Comparison of ENCODE assay signal across 12 cellular contexts in genomic region chr4:103424853-103425252, GRCh38.
DNase-seq lines count a peak whose midpoint lies in the region; ATAC-seq, FAIRE-seq and TF ChIP-seq lines count a peak whose summit lies in the region.
"Had no signal": no experiment of that assay in that cellular context is flagged by ENCODE, and none has a peak within 500 bp of the region (broad histone marks: within the 10 kb centered on the region; RNA-seq: fewer than 3 reads in every experiment).

No MANE protein-coding gene starts in this region.

- no peaks in the 10 kb centered on the region for H3K27me3 ChIP-seq in H9 (ENCODE audit: insufficient read depth, low read length)
- H3K27me3 ChIP-seq in H1 (replicated peaks in 1 of 4; ENCODE audit: control insufficient read depth in 3 of 4, extremely low read depth in 1 of 4, insufficient read depth in 3 of 4, low read length in 3 of 4) = no peaks in the 10 kb centered on the region
- H3K27me3 ChIP-seq: gastroesophageal sphincter had no signal

- no peak overlapping the region for H4K91ac ChIP-seq in H9 (ENCODE audit: insufficient read length, low read depth, low read length)
- H4K91ac ChIP-seq in H1 (replicated peaks; ENCODE audit: insufficient read length, low read length) = no peak overlapping the region

- TF ChIP-seq EP300 in H1 (IDR thresholded peaks at IDR 0.05; ENCODE audit: borderline replicate concordance in 1 of 2, low read depth in 2 of 2, low read length in 2 of 2) = no peak

- TF ChIP-seq CTCF in H9 (conservative IDR thresholded peaks at IDR 0.05) (no peak), H1 (IDR thresholded peaks at IDR 0.05; ENCODE audit: control extremely low read depth in 1 of 3, insufficient read depth in 1 of 3, low read depth in 1 of 3, low read length in 3 of 3) (no peak)

- H3K36me3 Mint-ChIP-seq in H9 (ENCODE audit: insufficient read depth in 1 of 3, low read depth in 3 of 3) = peaks cover 10 to 15% (median 12%) of the 10 kb centered on the region in 3 experiments
- H3K36me3 Mint-ChIP-seq: CD8-positive, alpha-beta memory T cell had no signal

- H3K27ac ChIP-seq in H9 (ENCODE audit: insufficient read length, low read depth, low read length) (no peak overlapping the region), H1 (ENCODE audit: low read depth, low read length) (no peak overlapping the region)
- H3K27ac ChIP-seq: gastroesophageal sphincter had no signal

- H3K9me3 ChIP-seq in H9 (ENCODE audit: control insufficient read depth, low read depth, low read length) (no peaks in the 10 kb centered on the region), H1 (ENCODE audit: insufficient read depth in 2 of 2, low read depth in 1 of 2, low read length in 1 of 2) (no peaks in the 10 kb centered on the region; a peak in 1 of 4 replicates)
- H3K9me3 ChIP-seq: gastroesophageal sphincter had no signal

- H3K27me3 Mint-ChIP-seq in H9 (ENCODE audit: low read depth) = peaks cover under 1% of the 10 kb centered on the region; the same call in 1 of the 2 replicates
- H3K27me3 Mint-ChIP-seq: CD8-positive, alpha-beta memory T cell had no signal

- H3K36me3 ChIP-seq in H1 (ENCODE audit: control insufficient read depth in 2 of 4, insufficient read depth in 4 of 4, low read length in 3 of 4) = no peaks in the 10 kb centered on the region
- H3K36me3 ChIP-seq: gastroesophageal sphincter had no signal

- FAIRE-seq in H1 (lab: Jason Lieb, UNC) = no peak

- H2BK5ac ChIP-seq in H9 (ENCODE audit: insufficient read length, low read length) (no peak overlapping the region), H1 (ENCODE audit: low read depth, low read length) (no peak overlapping the region)

- H3K4me2 ChIP-seq in H9 (ENCODE audit: insufficient read depth, insufficient read length, low read length) (peak overlapping the region; percentile 42), H1 (ENCODE audit: insufficient read depth in 1 of 2, low read depth in 2 of 2, low read length in 2 of 2) (peak overlapping the region; percentile 48 to 49)

- H3K9ac ChIP-seq in H9 (ENCODE audit: extremely low read depth, insufficient read length, low read length) (no peak overlapping the region), H1 (replicated peaks in 1 of 4; ENCODE audit: extremely low read depth in 1 of 4, low read depth in 3 of 4, low read length in 3 of 4) (no peak overlapping the region)

- H2BK20ac ChIP-seq in H9 (ENCODE audit: low read depth, low read length, poor library complexity, severe bottlenecking) = no peak overlapping the region
- H2BK20ac ChIP-seq in H1 (ENCODE audit: low read length) = no peak overlapping the region

- no peak overlapping the region for H3K4ac ChIP-seq in H9 (ENCODE audit: low read depth, low read length)
- H3K4ac ChIP-seq in H1 (replicated peaks; ENCODE audit: insufficient read length, low read depth, low read length) = no peak overlapping the region

- H4K8ac ChIP-seq in H9 (replicated peaks; ENCODE audit: insufficient read length, low read depth, low read length) (no peak overlapping the region), H1 (ENCODE audit: extremely low read depth, insufficient read depth, low read length) (no peak overlapping the region)

- no peak overlapping the region for H2AFZ ChIP-seq in H9 (ENCODE audit: low read length)
- no peak overlapping the region for H2AFZ ChIP-seq in H1 (ENCODE audit: low read length)

- H3K14ac ChIP-seq in H9 (ENCODE audit: insufficient read depth, low read length) (no peak overlapping the region), H1 (ENCODE audit: insufficient read length) (no peak overlapping the region)

- no peak overlapping the region for H3T11ph ChIP-seq in H9 (ENCODE audit: low read length)

- H3K56ac ChIP-seq in H9 (ENCODE audit: insufficient read length, low read depth, low read length) (no peak overlapping the region), H1 (replicated peaks; ENCODE audit: insufficient read length, low read depth, low read length) (no peak overlapping the region)

- CTCF ChIA-PET in H1 (lab: Charles Lee; ENCODE audit: partially characterized antibody) = interaction anchor here (0.6 kb wide), 1 partner anchor 142 kb away, joined by 3 read pairs; no protein-coding TSS in a partner anchor

- no peaks in the 10 kb centered on the region for H4K20me1 ChIP-seq in H9 (ENCODE audit: control insufficient read depth, insufficient read depth, insufficient read length)
- H4K20me1 ChIP-seq in H1 (replicated peaks in 1 of 2; ENCODE audit: control insufficient read depth in 1 of 2, insufficient read depth in 2 of 2, low read length in 2 of 2) = no peaks in the 10 kb centered on the region

- ATAC-seq in GM18868 (IDR thresholded peaks at IDR 0.05; ENCODE audit: unreplicated experiment) = no peak
- ATAC-seq in GM18505 (IDR thresholded peaks at IDR 0.05; ENCODE audit: unreplicated experiment) = no peak
- ATAC-seq: gastroesophageal sphincter, left colon had no signal

- TF ChIP-seq RAD21 in H1 (IDR thresholded peaks at IDR 0.05 in 1 of 2, conservative IDR thresholded peaks at IDR 0.05 in 1 of 2; ENCODE audit: low read depth in 2 of 2, low read length in 2 of 2) = no peak

- H4K5ac ChIP-seq in H9 (ENCODE audit: insufficient read length, low read depth, low read length) (no peak overlapping the region), H1 (ENCODE audit: insufficient read length, low read depth, low read length) (no peak overlapping the region)

- H2BK12ac ChIP-seq in H9 (ENCODE audit: insufficient read length, low read depth, low read length) = no peak overlapping the region
- no peak overlapping the region for H2BK12ac ChIP-seq in H1 (ENCODE audit: low read depth, low read length)

- H3K4me3 ChIP-seq in H1 (ENCODE audit: extremely low read depth in 1 of 4, insufficient read depth in 2 of 4, low read depth in 3 of 4, low read length in 4 of 4) = peak overlapping the region in 1 of 4 experiments; percentile 25; a peak in 2 of 8 replicates
- H3K4me3 ChIP-seq: gastroesophageal sphincter had no signal

- no peak for DNase-seq in H9
- DNase-seq in NCI-H1048 (lab: John Stamatoyannopoulos, UW) = peak; percentile 30
- no peak for DNase-seq in H1 (ENCODE audit: low read depth in 1 of 2, low spot score in 2 of 2)
- DNase-seq in mucosa of gallbladder (ENCODE audit: low spot score) = peak; percentile 45
- no peak for DNase-seq in stimulated activated CD8-positive, alpha-beta memory T cell treated with anti-CD3 and anti-CD28 coated beads, Interleukin-4, amount 100 ng/mL, for 48 hours
- DNase-seq: activated CD4-positive, alpha-beta T cell treated with anti-CD3 and anti-CD28 coated beads for 4 hours; anterior cingulate cortex; CD8-positive, alpha-beta memory T cell; left colon had no signal

- peaks cover 12 to 13% of the 10 kb centered on the region in 2 experiments for H3K9me3 Mint-ChIP-seq in H9

- H3K23me2 ChIP-seq in H9 (ENCODE audit: insufficient read length, low read depth, low read length, poor library complexity, severe bottlenecking) (no peaks in the 10 kb centered on the region), H1 (ENCODE audit: low read depth, low read length) (no peaks in the 10 kb centered on the region)

- no peaks in the 10 kb centered on the region for H3K79me1 ChIP-seq in H9 (ENCODE audit: insufficient read depth, low read depth, low read length, poor library complexity, severe bottlenecking)
- no peaks in the 10 kb centered on the region for H3K79me1 ChIP-seq in H1 (ENCODE audit: low read depth, low read length)

- no peak for TF ChIP-seq POLR2A in H1 (IDR thresholded peaks at IDR 0.05; ENCODE audit: control extremely low read depth in 1 of 2, low read depth in 2 of 2, low read length in 2 of 2)
- TF ChIP-seq POLR2A in GM18505 (IDR thresholded peaks at IDR 0.05; ENCODE audit: borderline replicate concordance, extremely low read depth, insufficient read depth, insufficient read length) = no peak

- H3K79me2 ChIP-seq in H9 (ENCODE audit: insufficient read depth, low read length) = no peaks in the 10 kb centered on the region
- H3K79me2 ChIP-seq in H1 (ENCODE audit: control insufficient read depth in 1 of 2, insufficient read depth in 2 of 2, low read length in 2 of 2) = no peaks in the 10 kb centered on the region

- H2BK120ac ChIP-seq in H9 (ENCODE audit: low read depth, low read length, poor library complexity, severe bottlenecking) = no peak overlapping the region
- H2BK120ac ChIP-seq in H1 (replicated peaks; ENCODE audit: low read depth, low read length) = no peak overlapping the region

- H3K4me1 ChIP-seq in H9 (ENCODE audit: insufficient read depth, low read length) = peaks cover 9% of the 10 kb centered on the region; the same call in 1 of the 2 replicates
- H3K4me1 ChIP-seq in H1 (replicated peaks in 1 of 4; ENCODE audit: control insufficient read depth in 3 of 4, insufficient read depth in 4 of 4, low read length in 3 of 4) = peaks cover 4 to 11% (median 9%) of the 10 kb centered on the region in 4 experiments; a peak in 4 of 7 replicates
- H3K4me1 ChIP-seq: gastroesophageal sphincter had no signal

- no CpG with 5 or more reads among the region's 2 CpGs for whole genome bisulfite sequencing in H9 (ENCODE audit: extremely low coverage, insufficient read length, low lambda C conversion rate)
- 25% methylated on average over 2 of the region's 2 CpGs; no CpG with 5 or more reads in 1 of the 2 experiments for WGBS in H1 (ENCODE audit: extremely low coverage in 1 of 2, insufficient coverage in 1 of 2, insufficient read length in 1 of 2, insufficient replicate concordance in 2 of 2, low coverage in 1 of 2, low lambda C conversion rate in 2 of 2, missing lambda C conversion rate in 1 of 2), 2 experiments

- H3K23ac ChIP-seq in H9 (ENCODE audit: insufficient read length, low read depth, low read length) = no peak overlapping the region
- no peak overlapping the region for H3K23ac ChIP-seq in H1 (ENCODE audit: insufficient read length)

- H3K18ac ChIP-seq in H9 (ENCODE audit: insufficient read length, low read depth, low read length) = no peak overlapping the region
- H3K18ac ChIP-seq in H1 (ENCODE audit: extremely low read depth, low read length) = no peak overlapping the region

- H2AK5ac ChIP-seq in H9 (ENCODE audit: insufficient read length, low read length) (no peak overlapping the region), H1 (ENCODE audit: low read depth, low read length) (no peak overlapping the region)

- POLR2A ChIA-PET in H1 (lab: Charles Lee; ENCODE audit: partially characterized antibody) = no interaction called here

- H2BK15ac ChIP-seq in H9 (ENCODE audit: low read depth, low read length) (no peak overlapping the region), H1 (ENCODE audit: low read length) (no peak overlapping the region)

- peak overlapping the region; percentile 1 to 38; a peak in 2 of 5 replicates for H3K4me3 Mint-ChIP-seq in H9
- H3K4me3 Mint-ChIP-seq: CD8-positive, alpha-beta memory T cell had no signal

- H3K27ac Mint-ChIP-seq in H9 = peak overlapping the region in 2 of 3 experiments; percentile 61 to 94; a peak in 5 of 7 replicates
- H3K27ac Mint-ChIP-seq: CD8-positive, alpha-beta memory T cell had no signal

- H3K4me1 Mint-ChIP-seq in H9 = peaks cover 47 to 62% of the 10 kb centered on the region in 2 experiments
- H3K4me1 Mint-ChIP-seq: CD8-positive, alpha-beta memory T cell had no signal

TF ChIP-seq in H1, 55 proteins besides CTCF, POLR2A, EP300 and RAD21 (continues in another document):
- peak; percentile 98 for TF ChIP-seq CEBPB (IDR thresholded peaks at IDR 0.05; ENCODE audit: low read depth, low read length)

Comparison
In these comparisons a context has a peak if more than half of its experiments do, and no peak if none do; other contexts are left out.
1. DNase-seq: peak in NCI-H1048 (single experiment) and mucosa of gallbladder (single experiment); none in H9 (single experiment), H1 (0 of 2) and stimulated activated CD8-positive, alpha-beta memory T cell treated with anti-CD3 and anti-CD28 coated beads, Interleukin-4, amount 100 ng/mL, for 48 hours (single experiment).